In genomic region chr18:78390348-78390929, GRCh38 we compare ENCODE assay signal across 29 cellular contexts.
"Had no signal": no experiment of that assay in that cellular context is flagged by ENCODE, and none has a peak within 500 bp of the region (broad histone marks: within the 10 kb centered on the region; RNA-seq: fewer than 3 reads in every experiment).

No MANE protein-coding gene starts in this region.

- H3K9me3 Mint-ChIP-seq: activated T-helper 17 cell treated with anti-CD3 and anti-CD28 coated beads, Interleukin-2, amount 50 U/mL, for 72 hours had no signal

- H3K27me3 ChIP-seq: SJSA1 had no signal

- ATAC-seq: activated CD4-positive, CD25-positive, alpha-beta regulatory T cell treated with anti-CD3 and anti-CD28 coated beads, Interleukin-2, amount 50 U/mL, for 24 hours; activated CD8-positive, alpha-beta memory T cell treated with anti-CD3 and anti-CD28 coated beads, Interleukin-2, amount 10 ng/mL, durations not matched to agents 7 days and 5 days; activated T-helper 17 cell treated with anti-CD3 and anti-CD28 coated beads, Interleukin-2, amount 50 U/mL, for 72 hours; K562; SK-N-SH treated with all-trans-retinoic acid at 6 μM for 48 hours had no signal

- H3K27ac ChIP-seq: RWPE1, SJSA1 had no signal

- H3K4me3 Mint-ChIP-seq: activated CD8-positive, alpha-beta memory T cell treated with anti-CD3 and anti-CD28 coated beads, Interleukin-2, amount 10 ng/mL, durations not matched to agents 7 days and 5 days; activated naive CD4-positive, alpha-beta T cell treated with anti-CD3 and anti-CD28 coated beads for 36 hours; activated naive CD8-positive, alpha-beta T cell; activated T-helper 17 cell treated with anti-CD3 and anti-CD28 coated beads, Interleukin-2, amount 50 U/mL, for 72 hours; brain; central memory CD8-positive, alpha-beta T cell had no signal

- H3K36me3 ChIP-seq: SJSA1 had no signal

- DNase-seq: activated CD4-positive, alpha-beta T cell treated with anti-CD3 and anti-CD28 coated beads for 4 hours; activated CD4-positive, alpha-beta T cell treated with anti-CD3 and anti-CD28 coated beads, Interleukin-2, amount 50 U/mL, for 48 hours; activated CD8-positive, alpha-beta memory T cell treated with anti-CD3 and anti-CD28 coated beads, Interleukin-2, amount 10 ng/mL, durations not matched to agents 7 days and 5 days; activated gamma-delta T cell; activated naive CD4-positive, alpha-beta T cell treated with anti-CD3 and anti-CD28 coated beads for 36 hours; activated T-cell treated with anti-CD3 and anti-CD28 coated beads, Interleukin-2, amount 50 U/mL, for 48 hours; amygdala; Karpas-422; NCI-H1105 treated with DMSO at 0.1 percent for 48 hours; NCI-H1436 treated with DMSO at 0.1 percent for 48 hours; NCI-H187 treated with DMSO at 0.1 percent for 48 hours; NCI-H2081 treated with DMSO at 0.1 percent for 48 hours; NCI-H2171; NCI-H2227 treated with DMSO at 0.1 percent for 48 hours; NCI-H446 treated with DMSO at 0.1 percent for 48 hours; NCI-H524 treated with DMSO at 0.1 percent for 48 hours; NCI-H774; SHP77; SW 1271 had no signal

- H3K4me1 ChIP-seq: SJSA1 had no signal

- H3K27me3 Mint-ChIP-seq: activated CD8-positive, alpha-beta memory T cell treated with anti-CD3 and anti-CD28 coated beads, Interleukin-2, amount 10 ng/mL, durations not matched to agents 7 days and 5 days; activated T-helper 17 cell treated with anti-CD3 and anti-CD28 coated beads, Interleukin-2, amount 50 U/mL, for 72 hours had no signal

- H3K4me1 Mint-ChIP-seq: activated CD8-positive, alpha-beta memory T cell treated with anti-CD3 and anti-CD28 coated beads, Interleukin-2, amount 10 ng/mL, durations not matched to agents 7 days and 5 days; central memory CD8-positive, alpha-beta T cell had no signal

- H3K36me3 Mint-ChIP-seq: activated CD8-positive, alpha-beta memory T cell treated with anti-CD3 and anti-CD28 coated beads, Interleukin-2, amount 10 ng/mL, durations not matched to agents 7 days and 5 days; activated naive CD8-positive, alpha-beta T cell; brain had no signal

- FAIRE-seq: astrocyte, K562 had no signal

- H3K27ac Mint-ChIP-seq: activated CD8-positive, alpha-beta memory T cell treated with anti-CD3 and anti-CD28 coated beads, Interleukin-2, amount 10 ng/mL, durations not matched to agents 7 days and 5 days; activated naive CD4-positive, alpha-beta T cell treated with anti-CD3 and anti-CD28 coated beads for 36 hours; activated naive CD8-positive, alpha-beta T cell; activated T-helper 17 cell treated with anti-CD3 and anti-CD28 coated beads, Interleukin-2, amount 50 U/mL, for 72 hours; brain had no signal

- H3K4me3 ChIP-seq: K562, SJSA1 had no signal
